In the genomic region with DNA sequence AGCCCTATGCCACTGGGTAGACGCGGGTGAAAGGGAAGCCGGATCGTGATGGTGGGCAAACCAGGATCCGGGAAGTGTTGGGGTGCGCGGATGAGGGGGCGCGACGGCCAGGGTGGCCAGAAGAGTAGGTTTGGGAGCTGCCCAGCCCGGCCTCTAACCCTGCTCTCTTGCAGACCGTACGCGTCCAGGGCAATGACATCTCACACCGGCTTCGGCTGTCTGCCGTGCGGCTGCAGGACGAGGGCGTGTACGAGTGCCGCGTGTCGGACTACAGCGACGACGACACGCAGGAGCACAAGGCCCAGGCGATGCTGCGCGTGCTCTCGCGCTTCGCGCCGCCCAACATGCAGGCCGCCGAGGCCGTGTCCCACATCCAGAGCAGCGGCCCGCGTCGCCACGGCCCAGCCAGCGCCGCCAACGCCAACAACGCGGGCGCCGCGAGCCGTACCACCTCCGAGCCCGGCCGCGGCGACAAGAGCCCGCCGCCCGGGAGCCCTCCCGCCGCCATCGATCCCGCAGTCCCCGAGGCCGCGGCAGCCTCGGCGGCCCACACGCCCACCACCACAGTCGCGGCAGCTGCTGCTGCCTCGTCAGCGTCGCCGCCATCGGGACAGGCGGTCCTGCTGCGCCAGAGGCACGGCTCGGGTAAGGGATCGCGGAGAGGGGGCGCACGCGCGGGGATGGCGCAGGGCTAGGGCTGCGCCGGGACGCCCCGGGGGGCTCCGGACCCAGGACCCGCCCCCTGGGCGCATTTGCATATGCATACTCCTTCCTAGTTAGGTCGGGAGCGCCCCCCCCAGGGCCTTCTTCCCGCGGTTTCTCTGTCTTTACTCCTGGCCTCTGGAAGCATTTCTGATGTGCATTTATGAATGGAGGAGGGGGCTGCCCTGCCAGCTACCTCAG, we compare ENCODE assay signal across 16 cellular contexts. TPM values are rescaled to one million over a fixed set of nuclear protein-coding genes. Genes with fewer than 3 reads are reported as not detected.
DNase-seq lines count a peak whose midpoint lies in the region; ATAC-seq lines count a peak whose summit lies in the region.
"Had no signal": no experiment of that assay in that cellular context is flagged by ENCODE, and none has a peak within 500 bp of the region (broad histone marks: within the 10 kb centered on the region; RNA-seq: fewer than 3 reads in every experiment).

No MANE protein-coding gene starts in this region.

- no peak overlapping the region for H3K27ac ChIP-seq in BLaER1 treated with 17β-estradiol and CSF1 and Interleukin-3, amounts not matched to agents 10 nM and 100 nM
- no peak overlapping the region for H3K27ac ChIP-seq in naive thymus-derived CD4-positive, alpha-beta T cell (ENCODE audit: low read depth, low read length)
- H3K27ac ChIP-seq: colonic mucosa, stomach had no signal

- intact Hi-C loops in naive thymus-derived CD4-positive, alpha-beta T cell (cut with micrococcal nuclease), result loop anchor here in 1 of 2 donors (5.0 to 10.0 kb wide), 6 partner anchors 57 to 1822 kb away; a partner anchor contains a TSS

- H3K4me3 ChIP-seq in BLaER1 treated with 17β-estradiol and CSF1 and Interleukin-3, amounts not matched to agents 10 nM and 100 nM, result no peak overlapping the region
- H3K4me3 ChIP-seq in naive thymus-derived CD4-positive, alpha-beta T cell (ENCODE audit: low read length), result no peak overlapping the region
- H3K4me3 ChIP-seq: colonic mucosa had no signal

- no peak for ATAC-seq in central memory CD8-positive, alpha-beta T cell (replicated peaks; ENCODE audit: extremely low read depth, poor library complexity, severe bottlenecking)
- no peak for ATAC-seq in naive thymus-derived CD4-positive, alpha-beta T cell
- ATAC-seq in GM21619 (IDR thresholded peaks at IDR 0.05; ENCODE audit: unreplicated experiment), result no peak
- no peak for ATAC-seq in GM19467 (IDR thresholded peaks at IDR 0.05; ENCODE audit: unreplicated experiment)

- peak overlapping the region in 8 of 11 experiments; percentile 0 to 93 (median 86); a peak in 7 of 22 replicates for H3K4me2 ChIP-seq in BLaER1 treated with 17β-estradiol and CSF1 and Interleukin-3, amounts not matched to agents 10 nM and 100 nM

- POLR2A ChIA-PET in naive thymus-derived CD4-positive, alpha-beta T cell (lab: Charles Lee), result no interaction called here

- H4K20me1 ChIP-seq in BLaER1 treated with 17β-estradiol and CSF1 and Interleukin-3, amounts not matched to agents 10 nM and 100 nM, result peaks cover 0 to 34% (median 19%) of the 10 kb centered on the region in 11 experiments; a peak in 14 of 22 replicates

- no peaks in the 10 kb centered on the region for H3K9me3 Mint-ChIP-seq in central memory CD8-positive, alpha-beta T cell
- H3K9me3 Mint-ChIP-seq in naive thymus-derived CD4-positive, alpha-beta T cell, result peaks cover 0 to 5% (median 0%) of the 10 kb centered on the region in 11 donors

- H3K27me3 Mint-ChIP-seq in central memory CD8-positive, alpha-beta T cell, result peaks cover 80% of the 10 kb centered on the region
- H3K27me3 Mint-ChIP-seq in naive thymus-derived CD4-positive, alpha-beta T cell, result peaks cover 49 to 59% (median 56%) of the 10 kb centered on the region in 5 donors

- peak; percentile 79 for DNase-seq in ELF-1 (ENCODE audit: low read depth, low spot score)
- DNase-seq in central memory CD8-positive, alpha-beta T cell (ENCODE audit: low spot score in 2 of 2), result no peak
- DNase-seq in naive thymus-derived CD4-positive, alpha-beta T cell, result no peak
- DNase-seq in nucleus accumbens (lab: John Stamatoyannopoulos, UW), result no peak
- no peak for DNase-seq in pons (ENCODE audit: low spot score)
- DNase-seq: activated naive CD4-positive, alpha-beta T cell; colonic mucosa; kidney glomerular epithelial cell; NCI-H524 treated with DMSO at 0.1 percent for 48 hours; SHP77; stomach had no signal

- H3K9me3 ChIP-seq in BLaER1 treated with 17β-estradiol and CSF1 and Interleukin-3, amounts not matched to agents 10 nM and 100 nM (replicated peaks in 1 of 11), result peaks cover 0 to 15% (median 9%) of the 10 kb centered on the region in 11 experiments; a peak in 16 of 22 replicates
- no peaks in the 10 kb centered on the region for H3K9me3 ChIP-seq in naive thymus-derived CD4-positive, alpha-beta T cell (ENCODE audit: control insufficient read depth in 2 of 3, low read length in 3 of 3)
- H3K9me3 ChIP-seq: colonic mucosa had no signal

- CTCF ChIA-PET in naive thymus-derived CD4-positive, alpha-beta T cell (lab: Charles Lee), result interaction anchor here (0.6 to 0.7 kb wide), 2 partner anchors 29 to 267 kb away, joined by 3 read pairs; no protein-coding TSS in a partner anchor

- peaks cover 58 to 75% (median 70%) of the 10 kb centered on the region in 11 experiments for H3K27me3 ChIP-seq in BLaER1 treated with 17β-estradiol and CSF1 and Interleukin-3, amounts not matched to agents 10 nM and 100 nM
- peaks cover 4 to 12% of the 10 kb centered on the region in 2 donors for H3K27me3 ChIP-seq in naive thymus-derived CD4-positive, alpha-beta T cell (ENCODE audit: control insufficient read depth in 2 of 2, insufficient read depth in 2 of 2, low read length in 2 of 2)

- peaks cover 20 to 35% (median 27%) of the 10 kb centered on the region in 10 experiments for H3K4me1 ChIP-seq in BLaER1 treated with 17β-estradiol and CSF1 and Interleukin-3, amounts not matched to agents 10 nM and 100 nM
- peaks cover 5 to 8% of the 10 kb centered on the region in 2 donors for H3K4me1 ChIP-seq in naive thymus-derived CD4-positive, alpha-beta T cell (ENCODE audit: control insufficient read depth in 2 of 2, insufficient read depth in 2 of 2, low read length in 2 of 2)

- peaks cover 22% of the 10 kb centered on the region for H3K4me1 Mint-ChIP-seq in central memory CD8-positive, alpha-beta T cell
- peaks cover 16 to 30% (median 22%) of the 10 kb centered on the region in 7 donors for H3K4me1 Mint-ChIP-seq in naive thymus-derived CD4-positive, alpha-beta T cell

- no peak overlapping the region for H3K27ac Mint-ChIP-seq in central memory CD8-positive, alpha-beta T cell (ENCODE audit: low read depth)
- no peak overlapping the region for H3K27ac Mint-ChIP-seq in naive thymus-derived CD4-positive, alpha-beta T cell

- H3K36me3 Mint-ChIP-seq in central memory CD8-positive, alpha-beta T cell (ENCODE audit: insufficient read depth), result peaks cover 8% of the 10 kb centered on the region
- H3K36me3 Mint-ChIP-seq in naive thymus-derived CD4-positive, alpha-beta T cell, result no peaks in the 10 kb centered on the region

- no peaks in the 10 kb centered on the region for H3K36me3 ChIP-seq in BLaER1 treated with 17β-estradiol and CSF1 and Interleukin-3, amounts not matched to agents 10 nM and 100 nM
- no peaks in the 10 kb centered on the region for H3K36me3 ChIP-seq in naive thymus-derived CD4-positive, alpha-beta T cell (ENCODE audit: control insufficient read depth in 2 of 3, insufficient read depth in 3 of 3, low read length in 3 of 3)
- H3K36me3 ChIP-seq: colonic mucosa, stomach had no signal

- H3K9ac ChIP-seq in BLaER1 treated with 17β-estradiol and CSF1 and Interleukin-3, amounts not matched to agents 10 nM and 100 nM, result no peak overlapping the region

- peak overlapping the region; percentile 74 for H3K4me3 Mint-ChIP-seq in central memory CD8-positive, alpha-beta T cell
- H3K4me3 Mint-ChIP-seq in naive thymus-derived CD4-positive, alpha-beta T cell, result peak overlapping the region in 8 of 10 donors; percentile 35 to 87 (median 48)

RNA-seq across cellular contexts. Expression of a gene that starts 4.1 kb away (rescaled TPM):
- under 1 TPM in 1 of 5 experiments, not detected in 4; 0.24 TPM for total RNA-seq in naive thymus-derived CD4-positive, alpha-beta T cell
- not detected for polyA plus RNA-seq in naive thymus-derived CD4-positive, alpha-beta T cell
- total RNA-seq: colonic mucosa, fibroblast of villous mesenchyme, HT1080, stomach had no signal
- polyA plus RNA-seq: stomach had no signal
